11 cellular contexts compared by ENCODE assay signal in the genomic region with DNA sequence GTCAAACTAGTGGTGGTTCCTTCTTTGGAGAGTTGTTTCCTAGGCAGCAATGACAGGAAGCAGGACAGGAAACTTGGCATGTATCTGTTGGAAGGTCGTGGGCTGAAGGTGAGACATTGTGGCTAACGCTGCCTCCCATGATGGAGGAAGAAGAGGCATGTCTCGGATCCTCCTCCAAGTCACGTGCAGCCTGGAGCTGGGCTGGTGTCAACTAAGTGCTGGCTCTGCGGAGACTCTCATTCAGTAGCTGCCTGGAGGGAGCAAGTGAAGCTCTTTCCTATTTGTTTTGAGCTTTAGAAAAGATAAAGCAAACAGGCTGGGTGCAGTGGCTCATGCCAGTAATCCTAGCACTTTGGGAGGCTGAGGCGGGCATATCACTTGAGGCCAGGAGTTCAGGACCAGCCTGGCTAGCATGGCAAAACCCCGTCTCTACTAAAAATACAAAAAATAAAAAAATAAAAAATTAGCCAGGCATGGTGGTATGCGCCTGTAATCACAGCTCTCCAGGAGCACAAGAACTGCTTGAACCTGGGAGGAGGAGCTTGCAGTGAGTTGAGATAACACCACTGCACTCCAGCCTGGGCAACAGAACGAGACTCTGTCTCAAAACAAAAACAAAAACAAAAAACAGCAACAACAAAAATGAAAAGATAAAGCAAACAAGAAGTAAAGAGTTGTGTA. TPM values are rescaled to one million over a fixed set of nuclear protein-coding genes. Genes with fewer than 3 reads are reported as not detected.
DNase-seq lines count a peak whose midpoint lies in the region; ATAC-seq and TF ChIP-seq lines count a peak whose summit lies in the region.
"Had no signal": no experiment of that assay in that cellular context is flagged by ENCODE, and none has a peak within 500 bp of the region (broad histone marks: within the 10 kb centered on the region; RNA-seq: fewer than 3 reads in every experiment).

No MANE protein-coding gene starts in this region.

- no peak overlapping the region for H3K4me3 Mint-ChIP-seq in activated CD4-positive, alpha-beta T cell treated with anti-CD3 and anti-CD28 coated beads, Interleukin-2, amount 10 ng/mL, durations not matched to agents 24 days and 14 days
- H3K4me3 Mint-ChIP-seq: activated naive CD8-positive, alpha-beta T cell had no signal

- intact Hi-C loops in activated CD4-positive, alpha-beta T cell treated with anti-CD3 and anti-CD28 coated beads, Interleukin-2, amount 10 ng/mL, durations not matched to agents 24 days and 14 days (cut with micrococcal nuclease) = no loop called here

- TF ChIP-seq EP300 in upper lobe of left lung (IDR thresholded peaks at IDR 0.05) = no peak

- peak; percentile 50 to 51 for ATAC-seq in upper lobe of left lung (ENCODE audit: low FRiP score in 2 of 2)

- H3K27me3 ChIP-seq in upper lobe of left lung = no peaks in the 10 kb centered on the region

- H3K36me3 Mint-ChIP-seq in activated CD4-positive, alpha-beta T cell treated with anti-CD3 and anti-CD28 coated beads, Interleukin-2, amount 10 ng/mL, durations not matched to agents 24 days and 14 days (ENCODE audit: low read depth) = no peaks in the 10 kb centered on the region

- H3K36me3 ChIP-seq in upper lobe of left lung = no peaks in the 10 kb centered on the region

- 18 to 21% methylated on average over 9 of the region's 9 CpGs for whole genome bisulfite sequencing in upper lobe of left lung, 2 donors

- H3K27me3 Mint-ChIP-seq in activated CD4-positive, alpha-beta T cell treated with anti-CD3 and anti-CD28 coated beads, Interleukin-2, amount 10 ng/mL, durations not matched to agents 24 days and 14 days = peaks cover 20% of the 10 kb centered on the region

- DNase-seq in activated CD4-positive, alpha-beta T cell treated with anti-CD3 and anti-CD28 coated beads, Interleukin-2, amount 10 ng/mL, durations not matched to agents 24 days and 14 days = peak; percentile 45
- DNase-seq in activated CD4-positive, alpha-beta T cell treated with anti-CD3 and anti-CD28 coated beads, Interleukin-2, amount 50 U/mL, for 48 hours = no peak
- DNase-seq in caudate nucleus (lab: John Stamatoyannopoulos, UW) = no peak
- peak; percentile 9 to 36 for DNase-seq in lung microvascular endothelial cell (ENCODE audit: low read depth in 2 of 2)
- DNase-seq in upper lobe of left lung = peak in 1 of 2 donors; percentile 45
- no peak for DNase-seq in NCI-H2227 (lab: John Stamatoyannopoulos, UW; ENCODE audit: unreplicated experiment)
- DNase-seq in activated CD4-positive, CD25-positive, alpha-beta regulatory T cell (lab: John Stamatoyannopoulos, UW) = no peak
- no peak for DNase-seq in NCI-H748 (lab: John Stamatoyannopoulos, UW; ENCODE audit: unreplicated experiment)
- DNase-seq: activated CD4-positive, alpha-beta T cell treated with anti-CD3 and anti-CD28 coated beads, Interleukin-2, amount 50 U/mL, for 4 hours; NCI-H187 treated with DMSO at 0.1 percent for 48 hours had no signal

- peaks cover 11 to 34% (median 18%) of the 10 kb centered on the region in 4 donors for H3K4me1 ChIP-seq in upper lobe of left lung

- peak overlapping the region in 3 of 4 donors; percentile 13 to 33 (median 24) for H3K4me3 ChIP-seq in upper lobe of left lung

- peaks cover 9% of the 10 kb centered on the region for H3K9me3 Mint-ChIP-seq in activated CD4-positive, alpha-beta T cell treated with anti-CD3 and anti-CD28 coated beads, Interleukin-2, amount 10 ng/mL, durations not matched to agents 24 days and 14 days

- peaks cover 3% of the 10 kb centered on the region for H3K4me1 Mint-ChIP-seq in activated CD4-positive, alpha-beta T cell treated with anti-CD3 and anti-CD28 coated beads, Interleukin-2, amount 10 ng/mL, durations not matched to agents 24 days and 14 days

- no peak for TF ChIP-seq POLR2A in upper lobe of left lung (IDR thresholded peaks at IDR 0.05)

- no peak for TF ChIP-seq CTCF in upper lobe of left lung (IDR thresholded peaks at IDR 0.05)

- H3K27ac Mint-ChIP-seq in activated CD4-positive, alpha-beta T cell treated with anti-CD3 and anti-CD28 coated beads, Interleukin-2, amount 10 ng/mL, durations not matched to agents 24 days and 14 days = no peak overlapping the region
- H3K27ac Mint-ChIP-seq: activated naive CD8-positive, alpha-beta T cell had no signal

- H3K9me3 ChIP-seq in upper lobe of left lung = no peaks in the 10 kb centered on the region

- peak overlapping the region; percentile 33 for H3K27ac ChIP-seq in caudate nucleus (ENCODE audit: low read depth, low read length)
- H3K27ac ChIP-seq in upper lobe of left lung = peak overlapping the region in 2 of 4 donors; percentile 25 to 54

RNA-seq across cellular contexts. Expression of a gene that starts 28.2 kb away (rescaled TPM):
- total RNA-seq in activated CD4-positive, alpha-beta T cell treated with anti-CD3 and anti-CD28 coated beads, Interleukin-2, amount 10 ng/mL, durations not matched to agents 24 days and 14 days = 34.7 and 37.6 TPM in 2 replicates
- total RNA-seq in lung microvascular endothelial cell = 6.5 and 12.9 TPM in 2 replicates
- 10 to 100 TPM in 5 of 6 donors, 1 to 10 TPM in 1; 8.7 to 87.0 (median 19.6) TPM for total RNA-seq in upper lobe of left lung

RNA-seq across cellular contexts. Expression of a gene that starts 55.6 kb away (rescaled TPM):
- total RNA-seq in activated CD4-positive, alpha-beta T cell treated with anti-CD3 and anti-CD28 coated beads, Interleukin-2, amount 10 ng/mL, durations not matched to agents 24 days and 14 days = 47.0 and 50.8 TPM in 2 replicates
- total RNA-seq in lung microvascular endothelial cell = 108 and 156 TPM in 2 replicates
- total RNA-seq in upper lobe of left lung = 10 to 100 TPM; 15.0 to 70.9 (median 38.3) TPM

Comparison
In these comparisons a context has a peak if more than half of its experiments do, and no peak if none do; other contexts are left out.
1. DNase-seq: peak in activated CD4-positive, alpha-beta T cell treated with anti-CD3 and anti-CD28 coated beads, Interleukin-2, amount 10 ng/mL, durations not matched to agents 24 days and 14 days (single experiment) and lung microvascular endothelial cell (2 of 2); none in activated CD4-positive, alpha-beta T cell treated with anti-CD3 and anti-CD28 coated beads, Interleukin-2, amount 50 U/mL, for 48 hours (0 of 2), caudate nucleus (0 of 61), NCI-H2227 (single experiment), activated CD4-positive, CD25-positive, alpha-beta regulatory T cell (0 of 4) and NCI-H748 (single experiment).